ENCODE assay signal across 2 cellular contexts in the genomic region with DNA sequence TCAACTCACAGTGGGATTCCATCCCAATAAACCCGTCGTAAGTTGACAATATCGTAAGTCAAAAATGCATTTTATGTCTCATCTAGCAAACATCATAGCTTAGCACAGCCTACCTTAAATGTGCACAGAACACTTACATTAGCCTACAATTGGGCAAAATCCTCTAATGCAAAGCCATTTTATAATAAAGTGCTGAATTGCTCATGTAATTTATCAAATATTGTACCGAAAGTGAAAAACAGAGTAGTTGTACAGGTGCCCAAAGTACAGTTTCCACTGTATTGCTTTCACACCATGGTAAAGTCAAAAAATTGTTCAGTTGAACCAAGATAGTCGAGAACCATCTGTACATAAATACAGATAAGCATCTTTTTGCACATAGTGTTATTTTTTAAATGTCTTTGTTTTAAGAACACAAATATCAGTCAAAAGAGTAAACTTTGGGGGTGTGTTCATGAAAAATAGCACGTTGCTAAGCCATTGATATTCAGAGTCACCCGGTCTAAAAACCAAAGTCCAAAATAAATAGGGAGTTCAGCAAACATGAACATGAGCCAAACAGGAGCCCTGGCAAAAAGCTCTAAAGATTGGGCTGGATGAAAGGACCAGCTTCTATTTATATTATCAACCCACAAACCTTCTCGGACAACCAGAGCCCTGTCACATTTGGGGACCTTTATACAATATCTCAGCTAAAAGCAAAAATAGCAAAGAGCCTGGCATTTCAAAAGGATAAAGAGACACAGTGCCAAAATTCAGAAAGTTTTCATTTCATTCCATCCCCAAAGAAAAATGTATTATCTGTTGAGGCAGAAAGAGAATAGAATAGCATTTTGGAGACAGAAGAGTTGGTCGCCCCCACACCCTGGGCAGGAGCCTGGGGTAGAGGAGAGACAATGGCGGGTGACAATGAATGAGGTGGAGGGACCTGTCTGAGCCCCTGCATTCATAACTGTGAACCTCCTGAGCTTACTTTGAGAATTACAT.
TF ChIP-seq lines count a peak whose summit lies in the region.

No MANE protein-coding gene starts in this region.

TF ChIP-seq in HepG2, 621 proteins besides CTCF, POLR2A, EP300 and RAD21 (continues in another document):
- TF ChIP-seq, protein P1, sequence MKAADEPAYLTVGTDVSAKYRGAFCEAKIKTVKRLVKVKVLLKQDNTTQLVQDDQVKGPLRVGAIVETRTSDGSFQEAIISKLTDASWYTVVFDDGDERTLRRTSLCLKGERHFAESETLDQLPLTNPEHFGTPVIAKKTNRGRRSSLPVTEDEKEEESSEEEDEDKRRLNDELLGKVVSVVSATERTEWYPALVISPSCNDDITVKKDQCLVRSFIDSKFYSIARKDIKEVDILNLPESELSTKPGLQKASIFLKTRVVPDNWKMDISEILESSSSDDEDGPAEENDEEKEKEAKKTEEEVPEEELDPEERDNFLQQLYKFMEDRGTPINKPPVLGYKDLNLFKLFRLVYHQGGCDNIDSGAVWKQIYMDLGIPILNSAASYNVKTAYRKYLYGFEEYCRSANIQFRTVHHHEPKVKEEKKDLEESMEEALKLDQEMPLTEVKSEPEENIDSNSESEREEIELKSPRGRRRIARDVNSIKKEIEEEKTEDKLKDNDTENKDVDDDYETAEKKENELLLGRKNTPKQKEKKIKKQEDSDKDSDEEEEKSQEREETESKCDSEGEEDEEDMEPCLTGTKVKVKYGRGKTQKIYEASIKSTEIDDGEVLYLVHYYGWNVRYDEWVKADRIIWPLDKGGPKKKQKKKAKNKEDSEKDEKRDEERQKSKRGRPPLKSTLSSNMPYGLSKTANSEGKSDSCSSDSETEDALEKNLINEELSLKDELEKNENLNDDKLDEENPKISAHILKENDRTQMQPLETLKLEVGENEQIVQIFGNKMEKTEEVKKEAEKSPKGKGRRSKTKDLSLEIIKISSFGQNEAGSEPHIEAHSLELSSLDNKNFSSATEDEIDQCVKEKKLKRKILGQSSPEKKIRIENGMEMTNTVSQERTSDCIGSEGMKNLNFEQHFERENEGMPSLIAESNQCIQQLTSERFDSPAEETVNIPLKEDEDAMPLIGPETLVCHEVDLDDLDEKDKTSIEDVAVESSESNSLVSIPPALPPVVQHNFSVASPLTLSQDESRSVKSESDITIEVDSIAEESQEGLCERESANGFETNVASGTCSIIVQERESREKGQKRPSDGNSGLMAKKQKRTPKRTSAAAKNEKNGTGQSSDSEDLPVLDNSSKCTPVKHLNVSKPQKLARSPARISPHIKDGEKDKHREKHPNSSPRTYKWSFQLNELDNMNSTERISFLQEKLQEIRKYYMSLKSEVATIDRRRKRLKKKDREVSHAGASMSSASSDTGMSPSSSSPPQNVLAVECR (CRISPR knock-in tag; IDR thresholded peaks at IDR 0.05; ENCODE audit: borderline replicate concordance), result no peak
- TF ChIP-seq ASH2L (IDR thresholded peaks at IDR 0.05; ENCODE audit: insufficient read length, low read depth, low read length) (peak; percentile 98), ZNF207 (IDR thresholded peaks at IDR 0.05; ENCODE audit: borderline replicate concordance) (no peak), ZNF292 (CRISPR knock-in tag; IDR thresholded peaks at IDR 0.05; ENCODE audit: borderline replicate concordance, low read depth) (peak; percentile 29; the same call in 1 of the 2 replicates), ZKSCAN8 (CRISPR knock-in tag; IDR thresholded peaks at IDR 0.05; ENCODE audit: borderline replicate concordance) (peak; percentile 50; the same call in 1 of the 2 replicates), DPF2 (CRISPR knock-in tag; IDR thresholded peaks at IDR 0.05; ENCODE audit: borderline replicate concordance, low read depth) (peak; percentile 76), SSRP1 (CRISPR knock-in tag; IDR thresholded peaks at IDR 0.05) (no peak), ZNF709 (CRISPR knock-in tag; IDR thresholded peaks at IDR 0.05) (peak; percentile 36; the same call in 1 of the 2 replicates), MAFF (IDR thresholded peaks at IDR 0.05; ENCODE audit: low read depth, low read length) (no peak), U2AF1 (optimal IDR thresholded peaks at IDR 0.05; ENCODE audit: low read depth, low read length) (no peak), SIN3B (IDR thresholded peaks at IDR 0.05; ENCODE audit: low read length) (no peak), ZNF644 (CRISPR knock-in tag; IDR thresholded peaks at IDR 0.05; ENCODE audit: low read depth) (peak; percentile 51; the same call in 1 of the 2 replicates), SALL1 (CRISPR knock-in tag; IDR thresholded peaks at IDR 0.05) (peak; percentile 72; the same call in 1 of the 2 replicates), SP5 (CRISPR knock-in tag; IDR thresholded peaks at IDR 0.05; ENCODE audit: borderline replicate concordance, low read depth) (peak; percentile 82), FOSL2 (CRISPR knock-in tag; IDR thresholded peaks at IDR 0.05) (peak; percentile 64)
- TF ChIP-seq, protein P2, sequence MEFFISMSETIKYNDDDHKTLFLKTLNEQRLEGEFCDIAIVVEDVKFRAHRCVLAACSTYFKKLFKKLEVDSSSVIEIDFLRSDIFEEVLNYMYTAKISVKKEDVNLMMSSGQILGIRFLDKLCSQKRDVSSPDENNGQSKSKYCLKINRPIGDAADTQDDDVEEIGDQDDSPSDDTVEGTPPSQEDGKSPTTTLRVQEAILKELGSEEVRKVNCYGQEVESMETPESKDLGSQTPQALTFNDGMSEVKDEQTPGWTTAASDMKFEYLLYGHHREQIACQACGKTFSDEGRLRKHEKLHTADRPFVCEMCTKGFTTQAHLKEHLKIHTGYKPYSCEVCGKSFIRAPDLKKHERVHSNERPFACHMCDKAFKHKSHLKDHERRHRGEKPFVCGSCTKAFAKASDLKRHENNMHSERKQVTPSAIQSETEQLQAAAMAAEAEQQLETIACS (CRISPR knock-in tag; IDR thresholded peaks at IDR 0.05), result no peak
- TF ChIP-seq, protein P3, sequence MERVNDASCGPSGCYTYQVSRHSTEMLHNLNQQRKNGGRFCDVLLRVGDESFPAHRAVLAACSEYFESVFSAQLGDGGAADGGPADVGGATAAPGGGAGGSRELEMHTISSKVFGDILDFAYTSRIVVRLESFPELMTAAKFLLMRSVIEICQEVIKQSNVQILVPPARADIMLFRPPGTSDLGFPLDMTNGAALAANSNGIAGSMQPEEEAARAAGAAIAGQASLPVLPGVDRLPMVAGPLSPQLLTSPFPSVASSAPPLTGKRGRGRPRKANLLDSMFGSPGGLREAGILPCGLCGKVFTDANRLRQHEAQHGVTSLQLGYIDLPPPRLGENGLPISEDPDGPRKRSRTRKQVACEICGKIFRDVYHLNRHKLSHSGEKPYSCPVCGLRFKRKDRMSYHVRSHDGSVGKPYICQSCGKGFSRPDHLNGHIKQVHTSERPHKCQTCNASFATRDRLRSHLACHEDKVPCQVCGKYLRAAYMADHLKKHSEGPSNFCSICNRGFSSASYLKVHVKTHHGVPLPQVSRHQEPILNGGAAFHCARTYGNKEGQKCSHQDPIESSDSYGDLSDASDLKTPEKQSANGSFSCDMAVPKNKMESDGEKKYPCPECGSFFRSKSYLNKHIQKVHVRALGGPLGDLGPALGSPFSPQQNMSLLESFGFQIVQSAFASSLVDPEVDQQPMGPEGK (CRISPR knock-in tag; IDR thresholded peaks at IDR 0.05), result 0 out of 2 replicates have a peak, but pooled peaks have one; percentile 25
- TF ChIP-seq, protein P4, sequence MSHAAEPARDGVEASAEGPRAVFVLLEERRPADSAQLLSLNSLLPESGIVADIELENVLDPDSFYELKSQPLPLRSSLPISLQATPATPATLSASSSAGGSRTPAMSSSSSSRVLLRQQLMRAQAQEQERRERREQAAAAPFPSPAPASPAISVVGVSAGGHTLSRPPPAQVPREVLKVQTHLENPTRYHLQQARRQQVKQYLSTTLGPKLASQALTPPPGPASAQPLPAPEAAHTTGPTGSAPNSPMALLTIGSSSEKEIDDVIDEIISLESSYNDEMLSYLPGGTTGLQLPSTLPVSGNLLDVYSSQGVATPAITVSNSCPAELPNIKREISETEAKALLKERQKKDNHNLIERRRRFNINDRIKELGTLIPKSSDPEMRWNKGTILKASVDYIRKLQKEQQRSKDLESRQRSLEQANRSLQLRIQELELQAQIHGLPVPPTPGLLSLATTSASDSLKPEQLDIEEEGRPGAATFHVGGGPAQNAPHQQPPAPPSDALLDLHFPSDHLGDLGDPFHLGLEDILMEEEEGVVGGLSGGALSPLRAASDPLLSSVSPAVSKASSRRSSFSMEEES (CRISPR knock-in tag; IDR thresholded peaks at IDR 0.05), result peak; percentile 95

TF ChIP-seq in SK-N-SH, 30 proteins besides CTCF, POLR2A, EP300 and RAD21:
- TF ChIP-seq TCF12 (IDR thresholded peaks at IDR 0.05) (no peak), GABPA (IDR thresholded peaks at IDR 0.05; ENCODE audit: low read depth) (no peak), GATA2 (CRISPR knock-in tag; IDR thresholded peaks at IDR 0.05) (no peak), CHD2 (IDR thresholded peaks at IDR 0.05; ENCODE audit: low read length, partially characterized antibody) (no peak), RFX5 (IDR thresholded peaks at IDR 0.05; ENCODE audit: low read length) (no peak), MXI1 (IDR thresholded peaks at IDR 0.05; ENCODE audit: low read depth, low read length) (no peak), SMC3 (IDR thresholded peaks at IDR 0.05; ENCODE audit: low read depth, low read length) (no peak), FOXM1 (IDR thresholded peaks at IDR 0.05; ENCODE audit: low read depth) (no peak), NFIC (IDR thresholded peaks at IDR 0.05; ENCODE audit: borderline replicate concordance) (no peak), FOSL2 (IDR thresholded peaks at IDR 0.05; ENCODE audit: borderline replicate concordance, low read depth) (no peak), JUND (IDR thresholded peaks at IDR 0.05) (no peak), NRF1 (IDR thresholded peaks at IDR 0.05; ENCODE audit: low read depth, low read length) (no peak), RXRA (IDR thresholded peaks at IDR 0.05; ENCODE audit: borderline replicate concordance, low read depth) (no peak), YY1 (IDR thresholded peaks at IDR 0.05; ENCODE audit: low read depth) (no peak), MEF2A (IDR thresholded peaks at IDR 0.05; ENCODE audit: borderline replicate concordance, low read depth) (no peak)
- TF ChIP-seq, protein P5, sequence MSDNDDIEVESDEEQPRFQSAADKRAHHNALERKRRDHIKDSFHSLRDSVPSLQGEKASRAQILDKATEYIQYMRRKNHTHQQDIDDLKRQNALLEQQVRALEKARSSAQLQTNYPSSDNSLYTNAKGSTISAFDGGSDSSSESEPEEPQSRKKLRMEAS (IDR thresholded peaks at IDR 0.05; ENCODE audit: low read depth), result no peak
- TF ChIP-seq, protein P6, sequence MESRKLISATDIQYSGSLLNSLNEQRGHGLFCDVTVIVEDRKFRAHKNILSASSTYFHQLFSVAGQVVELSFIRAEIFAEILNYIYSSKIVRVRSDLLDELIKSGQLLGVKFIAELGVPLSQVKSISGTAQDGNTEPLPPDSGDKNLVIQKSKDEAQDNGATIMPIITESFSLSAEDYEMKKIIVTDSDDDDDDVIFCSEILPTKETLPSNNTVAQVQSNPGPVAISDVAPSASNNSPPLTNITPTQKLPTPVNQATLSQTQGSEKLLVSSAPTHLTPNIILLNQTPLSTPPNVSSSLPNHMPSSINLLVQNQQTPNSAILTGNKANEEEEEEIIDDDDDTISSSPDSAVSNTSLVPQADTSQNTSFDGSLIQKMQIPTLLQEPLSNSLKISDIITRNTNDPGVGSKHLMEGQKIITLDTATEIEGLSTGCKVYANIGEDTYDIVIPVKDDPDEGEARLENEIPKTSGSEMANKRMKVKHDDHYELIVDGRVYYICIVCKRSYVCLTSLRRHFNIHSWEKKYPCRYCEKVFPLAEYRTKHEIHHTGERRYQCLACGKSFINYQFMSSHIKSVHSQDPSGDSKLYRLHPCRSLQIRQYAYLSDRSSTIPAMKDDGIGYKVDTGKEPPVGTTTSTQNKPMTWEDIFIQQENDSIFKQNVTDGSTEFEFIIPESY (IDR thresholded peaks at IDR 0.05; ENCODE audit: borderline replicate concordance, low read depth), result no peak
- TF ChIP-seq, protein P7, sequence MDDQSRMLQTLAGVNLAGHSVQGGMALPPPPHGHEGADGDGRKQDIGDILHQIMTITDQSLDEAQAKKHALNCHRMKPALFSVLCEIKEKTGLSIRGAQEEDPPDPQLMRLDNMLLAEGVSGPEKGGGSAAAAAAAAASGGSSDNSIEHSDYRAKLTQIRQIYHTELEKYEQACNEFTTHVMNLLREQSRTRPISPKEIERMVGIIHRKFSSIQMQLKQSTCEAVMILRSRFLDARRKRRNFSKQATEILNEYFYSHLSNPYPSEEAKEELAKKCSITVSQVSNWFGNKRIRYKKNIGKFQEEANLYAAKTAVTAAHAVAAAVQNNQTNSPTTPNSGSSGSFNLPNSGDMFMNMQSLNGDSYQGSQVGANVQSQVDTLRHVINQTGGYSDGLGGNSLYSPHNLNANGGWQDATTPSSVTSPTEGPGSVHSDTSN (IDR thresholded peaks at IDR 0.05), result no peak
- TF ChIP-seq, protein P8, sequence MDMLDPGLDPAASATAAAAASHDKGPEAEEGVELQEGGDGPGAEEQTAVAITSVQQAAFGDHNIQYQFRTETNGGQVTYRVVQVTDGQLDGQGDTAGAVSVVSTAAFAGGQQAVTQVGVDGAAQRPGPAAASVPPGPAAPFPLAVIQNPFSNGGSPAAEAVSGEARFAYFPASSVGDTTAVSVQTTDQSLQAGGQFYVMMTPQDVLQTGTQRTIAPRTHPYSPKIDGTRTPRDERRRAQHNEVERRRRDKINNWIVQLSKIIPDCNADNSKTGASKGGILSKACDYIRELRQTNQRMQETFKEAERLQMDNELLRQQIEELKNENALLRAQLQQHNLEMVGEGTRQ (IDR thresholded peaks at IDR 0.05; ENCODE audit: borderline replicate concordance, low read depth, low read length), result no peak
